ENCODE assay signal across 8 cellular contexts in genomic region chr2:30706534-30707303, GRCh38.
DNase-seq lines count a peak whose midpoint lies in the region; ATAC-seq and TF ChIP-seq lines count a peak whose summit lies in the region.

No MANE protein-coding gene starts in this region.

- H3K27ac ChIP-seq in PC-9 (no peak overlapping the region), neuronal stem cell (replicated peaks; ENCODE audit: low read length) (no peak overlapping the region)

- H4K91ac ChIP-seq in neuronal stem cell (ENCODE audit: low read depth, low read length, poor library complexity): no peak overlapping the region

- no CpG with 5 or more reads among the region's 12 CpGs for WGBS in neuronal stem cell (ENCODE audit: extremely low coverage in 2 of 2, insufficient read length in 2 of 2, insufficient replicate concordance in 1 of 2), 2 donors

- peak overlapping the region; percentile 24 for H3K18ac ChIP-seq in neuronal stem cell (ENCODE audit: low read length)

- ATAC-seq in HG03378 (IDR thresholded peaks at IDR 0.05; ENCODE audit: unreplicated experiment): no peak

- H4K20me1 ChIP-seq in PC-9 (ENCODE audit: insufficient read depth): no peaks in the 10 kb centered on the region

- peaks cover 2% of the 10 kb centered on the region for H3K4me1 Mint-ChIP-seq in activated T-cell treated with anti-CD3 and anti-CD28 coated beads, Interleukin-2, amount 50 U/mL, for 24 hours (ENCODE audit: low read depth)

- intact Hi-C loops in PC-9 (cut with micrococcal nuclease; ENCODE audit: unreplicated experiment): loop anchor here (1.0 to 10.0 kb wide), 5 partner anchors 344 to 616 kb away; no protein-coding TSS in a partner anchor

- no peaks in the 10 kb centered on the region for H3K79me2 ChIP-seq in PC-9 (ENCODE audit: low read depth)

- no peaks in the 10 kb centered on the region for H3F3A ChIP-seq in PC-9 (ENCODE audit: insufficient read depth, low read depth)

- CTCF ChIA-PET in PC-9 (lab: Charles Lee): interaction anchor here (0.6 to 3.5 kb wide), 4 partner anchors 248 to 554 kb away, joined by 3 to 23 read pairs (median 10); no protein-coding TSS in a partner anchor

- H3K36me3 Mint-ChIP-seq in activated T-cell treated with anti-CD3 and anti-CD28 coated beads, Interleukin-2, amount 50 U/mL, for 24 hours (ENCODE audit: low read depth): no peaks in the 10 kb centered on the region

- H2BK5ac ChIP-seq in neuronal stem cell (ENCODE audit: low read length): no peak overlapping the region

- DNase-seq in ELF-1 (ENCODE audit: low read depth, low spot score) (peak; percentile 51), PC-9 (peak; percentile 42 to 65), fibroblast of peridontal ligament (ENCODE audit: extremely low read depth) (peak; percentile 56), neuronal stem cell (ENCODE audit: low spot score) (peak; percentile 53), superior temporal gyrus (ENCODE audit: extremely low spot score) (peak; percentile 80)
- peak; percentile 83 for DNase-seq in activated T-cell treated with anti-CD3 and anti-CD28 coated beads, Interleukin-2, amount 50 U/mL, for 24 hours

- H3K27me3 ChIP-seq in PC-9 (ENCODE audit: insufficient read depth, low read depth): no peaks in the 10 kb centered on the region
- H3K27me3 ChIP-seq in neuronal stem cell (ENCODE audit: control insufficient read depth in 3 of 3, insufficient read depth in 3 of 3, low read depth in 1 of 3, low read length in 3 of 3): no peaks in the 10 kb centered on the region

- no peaks in the 10 kb centered on the region for H3K9me2 ChIP-seq in PC-9 (ENCODE audit: insufficient read depth)

- H3K27me3 Mint-ChIP-seq in activated T-cell treated with anti-CD3 and anti-CD28 coated beads, Interleukin-2, amount 50 U/mL, for 24 hours: no peaks in the 10 kb centered on the region

- H2BK120ac ChIP-seq in neuronal stem cell (ENCODE audit: low read depth, low read length): no peak overlapping the region

- no peak overlapping the region for H3K4me3 Mint-ChIP-seq in activated T-cell treated with anti-CD3 and anti-CD28 coated beads, Interleukin-2, amount 50 U/mL, for 24 hours

- H3K14ac ChIP-seq in neuronal stem cell (ENCODE audit: low read length): no peak overlapping the region

- no peak overlapping the region for H2AK5ac ChIP-seq in neuronal stem cell (ENCODE audit: low read depth, low read length)

- H3K4me2 ChIP-seq in PC-9: no peak overlapping the region
- H3K4me2 ChIP-seq in neuronal stem cell (ENCODE audit: insufficient read depth, low read length, poor library complexity, severe bottlenecking): no peak overlapping the region

- no peak overlapping the region for H3K9ac ChIP-seq in neuronal stem cell (ENCODE audit: low read depth, low read length, poor library complexity)

- H3K4me1 ChIP-seq in PC-9 (replicated peaks; ENCODE audit: insufficient read depth) (no peaks in the 10 kb centered on the region), neuronal stem cell (ENCODE audit: control insufficient read depth in 2 of 2, insufficient read depth in 1 of 2, low read depth in 1 of 2, low read length in 2 of 2) (peaks cover 0 to 2% of the 10 kb centered on the region in 2 donors)

- H2BK15ac ChIP-seq in neuronal stem cell (ENCODE audit: low read length): no peak overlapping the region

- no peak overlapping the region for H3K4ac ChIP-seq in neuronal stem cell (ENCODE audit: low read length)

- no peak overlapping the region for H3K23ac ChIP-seq in neuronal stem cell (ENCODE audit: low read depth, low read length, poor library complexity)

- H3K36me3 ChIP-seq in PC-9 (ENCODE audit: low read depth) (no peaks in the 10 kb centered on the region), neuronal stem cell (replicated peaks in 1 of 2; ENCODE audit: control insufficient read depth in 2 of 2, insufficient read depth in 2 of 2, low read length in 2 of 2) (no peaks in the 10 kb centered on the region)

- H3K9me3 ChIP-seq in PC-9 (ENCODE audit: insufficient read depth, low read depth): peaks cover 15% of the 10 kb centered on the region
- peaks cover 0 to 4% of the 10 kb centered on the region in 2 donors for H3K9me3 ChIP-seq in neuronal stem cell (replicated peaks in 1 of 2; ENCODE audit: control insufficient read depth in 2 of 2, insufficient read depth in 1 of 2, low read depth in 1 of 2, low read length in 2 of 2)

- H3K4me3 ChIP-seq in PC-9 (no peak overlapping the region), neuronal stem cell (ENCODE audit: low read length in 2 of 2) (no peak overlapping the region)

- H3K27ac Mint-ChIP-seq in activated T-cell treated with anti-CD3 and anti-CD28 coated beads, Interleukin-2, amount 50 U/mL, for 24 hours: no peak overlapping the region

- no peak for TF ChIP-seq EP300 in Ishikawa (IDR thresholded peaks at IDR 0.05; ENCODE audit: borderline replicate concordance)

- peak; percentile 96 for TF ChIP-seq RAD21 in Ishikawa (IDR thresholded peaks at IDR 0.05; ENCODE audit: low read depth)

- H3K79me1 ChIP-seq in neuronal stem cell (ENCODE audit: low read depth, low read length): no peaks in the 10 kb centered on the region

- TF ChIP-seq CTCF in PC-9 (conservative IDR thresholded peaks at IDR 0.05): peak; percentile 85

- H3K9me3 Mint-ChIP-seq in activated T-cell treated with anti-CD3 and anti-CD28 coated beads, Interleukin-2, amount 50 U/mL, for 24 hours: peaks cover 19% of the 10 kb centered on the region

- no TSS peak for BruUV-seq in PC-9 (replicated peaks; lab: Mats Ljungman, UMichigan)

- POLR2A ChIA-PET in PC-9 (lab: Charles Lee; ENCODE audit: unreplicated experiment): interaction anchor here (0.6 kb wide), 1 partner anchor 107 kb away, joined by 6 read pairs; no protein-coding TSS in a partner anchor

- no peak overlapping the region for H2BK12ac ChIP-seq in neuronal stem cell (ENCODE audit: low read length)

- H4K8ac ChIP-seq in neuronal stem cell (ENCODE audit: low read depth, low read length): no peak overlapping the region

- H2AFZ ChIP-seq in PC-9: no peak overlapping the region
- H2AFZ ChIP-seq in neuronal stem cell (ENCODE audit: low read length): no peak overlapping the region

TF ChIP-seq in Ishikawa, 13 proteins besides CTCF, POLR2A, EP300 and RAD21:
- TF ChIP-seq NFIC (IDR thresholded peaks at IDR 0.05) (no peak), CEBPB (IDR thresholded peaks at IDR 0.05) (no peak), REST (IDR thresholded peaks at IDR 0.05; ENCODE audit: low read depth) (no peak), TCF12 (IDR thresholded peaks at IDR 0.05; ENCODE audit: low read depth) (no peak), TEAD4 (IDR thresholded peaks at IDR 0.05) (no peak)
- TF ChIP-seq, protein P1, sequence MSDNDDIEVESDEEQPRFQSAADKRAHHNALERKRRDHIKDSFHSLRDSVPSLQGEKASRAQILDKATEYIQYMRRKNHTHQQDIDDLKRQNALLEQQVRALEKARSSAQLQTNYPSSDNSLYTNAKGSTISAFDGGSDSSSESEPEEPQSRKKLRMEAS (IDR thresholded peaks at IDR 0.05): no peak
TF ChIP-seq in Ishikawa: peak in this region for 0.
